17 cellular contexts compared by ENCODE assay signal in genomic region chr5:101838329-101838964, GRCh38.
"Had no signal": no experiment of that assay in that cellular context is flagged by ENCODE, and none has a peak within 500 bp of the region (broad histone marks: within the 10 kb centered on the region; RNA-seq: fewer than 3 reads in every experiment).

No MANE protein-coding gene starts in this region.

- H3K9me3 Mint-ChIP-seq: endodermal cell, neural progenitor cell had no signal

- H3K27ac ChIP-seq: heart left ventricle, left ventricle myocardium inferior, neural progenitor cell, parathyroid adenoma, skin epidermis, thyroid gland had no signal

- H3K4me1 ChIP-seq: heart left ventricle, left ventricle myocardium inferior, neural progenitor cell, parathyroid adenoma had no signal

- DNase-seq: activated CD4-positive, alpha-beta T cell treated with anti-CD3 and anti-CD28 coated beads, Interleukin-2, amount 50 U/mL, for 1 hour; activated CD4-positive, CD25-positive, alpha-beta regulatory T cell; activated T-cell treated with anti-CD3 and anti-CD28 coated beads, Interleukin-2, amount 50 U/mL, for 1 hour; endodermal cell; erythroblast; heart left ventricle; islet precursor cell; left ventricle myocardium inferior; mesendoderm; retina; T-helper 2 cell; thyroid gland had no signal

- H3K36me3 Mint-ChIP-seq: activated naive CD4-positive, alpha-beta T cell treated with anti-CD3 and anti-CD28 coated beads, Interleukin-2, amount 50 U/mL, for 24 hours; neural progenitor cell; stimulated activated effector memory CD8-positive, alpha-beta T cell treated with anti-CD3 and anti-CD28 coated beads, Interleukin-12 subunit alpha, Interleukin-12 subunit beta, amount 100 ng/mL, for 72 hours had no signal

- H3K27me3 Mint-ChIP-seq: activated naive CD4-positive, alpha-beta T cell treated with anti-CD3 and anti-CD28 coated beads, Interleukin-2, amount 50 U/mL, for 24 hours had no signal

- H3K27ac Mint-ChIP-seq: activated naive CD4-positive, alpha-beta T cell treated with anti-CD3 and anti-CD28 coated beads, Interleukin-2, amount 50 U/mL, for 24 hours; endodermal cell; neural progenitor cell; stimulated activated effector memory CD8-positive, alpha-beta T cell treated with anti-CD3 and anti-CD28 coated beads, Interleukin-12 subunit alpha, Interleukin-12 subunit beta, amount 100 ng/mL, for 72 hours had no signal

- ATAC-seq: heart left ventricle; stimulated activated effector memory CD8-positive, alpha-beta T cell treated with anti-CD3 and anti-CD28 coated beads, Interleukin-12 subunit alpha, Interleukin-12 subunit beta, amount 100 ng/mL, for 72 hours had no signal

- H3K9me3 ChIP-seq: heart left ventricle, thyroid gland had no signal

- H3K27me3 ChIP-seq: heart left ventricle, neural progenitor cell, thyroid gland had no signal

- H3K36me3 ChIP-seq: heart left ventricle, left ventricle myocardium inferior, neural progenitor cell, thyroid gland had no signal

- H3K4me1 Mint-ChIP-seq: activated naive CD4-positive, alpha-beta T cell treated with anti-CD3 and anti-CD28 coated beads, Interleukin-2, amount 50 U/mL, for 24 hours; endodermal cell; neural progenitor cell; stimulated activated effector memory CD8-positive, alpha-beta T cell treated with anti-CD3 and anti-CD28 coated beads, Interleukin-12 subunit alpha, Interleukin-12 subunit beta, amount 100 ng/mL, for 72 hours had no signal

- H3K4me3 ChIP-seq: heart left ventricle, left ventricle myocardium inferior, neural progenitor cell, skin epidermis, thyroid gland had no signal

- H3K4me3 Mint-ChIP-seq: activated naive CD4-positive, alpha-beta T cell treated with anti-CD3 and anti-CD28 coated beads, Interleukin-2, amount 50 U/mL, for 24 hours; endodermal cell; neural progenitor cell; stimulated activated effector memory CD8-positive, alpha-beta T cell treated with anti-CD3 and anti-CD28 coated beads, Interleukin-12 subunit alpha, Interleukin-12 subunit beta, amount 100 ng/mL, for 72 hours had no signal
